8 cellular contexts compared by ENCODE assay signal in genomic region chr5:132103380-132103951, GRCh38. TPM values are rescaled to one million over a fixed set of nuclear protein-coding genes. Genes with fewer than 3 reads are reported as not detected.
DNase-seq lines count a peak whose midpoint lies in the region; ATAC-seq and TF ChIP-seq lines count a peak whose summit lies in the region.

No MANE protein-coding gene starts in this region.

- intact Hi-C loops in posterior vena cava (cut with DNase I): no loop called here

- DNase-seq in NCI-H446 treated with DMSO at 0.1 percent for 48 hours (lab: John Stamatoyannopoulos, UW) (peak; percentile 60), activated T-cell treated with anti-CD3 and anti-CD28 coated beads for 1 hour (ENCODE audit: low read depth) (peak; percentile 47), fibroblast of mammary gland (ENCODE audit: low read depth) (peak; percentile 96), posterior vena cava (ENCODE audit: low spot score) (peak; percentile 96), NCI-H510A (lab: John Stamatoyannopoulos, UW) (no peak), COR-L47 (lab: John Stamatoyannopoulos, UW) (no peak)

- ATAC-seq in GM18498 (IDR thresholded peaks at IDR 0.05; ENCODE audit: unreplicated experiment) (peak; percentile 75), HG02642 (IDR thresholded peaks at IDR 0.05; ENCODE audit: poor library complexity, unreplicated experiment) (peak; percentile 66)

- no peak overlapping the region for H3K4me3 ChIP-seq in fibroblast of mammary gland (ENCODE audit: control insufficient read depth, low read depth, low read length)

- no peak for TF ChIP-seq CTCF in fibroblast of mammary gland (conservative IDR thresholded peaks at IDR 0.05; ENCODE audit: control insufficient read depth, insufficient read depth, low read depth, low read length)

RNA-seq across cellular contexts. Expression of gene CSF2, which starts 29.9 kb away (rescaled TPM):
- not detected for total RNA-seq in posterior vena cava

RNA-seq across cellular contexts. Expression of gene IL3, which starts 43.0 kb away (rescaled TPM):
- not detected for total RNA-seq in posterior vena cava

Comparison
In these comparisons a context has a peak if more than half of its experiments do, and no peak if none do; other contexts are left out.
1. DNase-seq: peak in NCI-H446 treated with DMSO at 0.1 percent for 48 hours (single experiment), activated T-cell treated with anti-CD3 and anti-CD28 coated beads for 1 hour (single experiment), fibroblast of mammary gland (single experiment) and posterior vena cava (single experiment); none in NCI-H510A (single experiment) and COR-L47 (single experiment).